20 cellular contexts compared by ENCODE assay signal in the genomic region with DNA sequence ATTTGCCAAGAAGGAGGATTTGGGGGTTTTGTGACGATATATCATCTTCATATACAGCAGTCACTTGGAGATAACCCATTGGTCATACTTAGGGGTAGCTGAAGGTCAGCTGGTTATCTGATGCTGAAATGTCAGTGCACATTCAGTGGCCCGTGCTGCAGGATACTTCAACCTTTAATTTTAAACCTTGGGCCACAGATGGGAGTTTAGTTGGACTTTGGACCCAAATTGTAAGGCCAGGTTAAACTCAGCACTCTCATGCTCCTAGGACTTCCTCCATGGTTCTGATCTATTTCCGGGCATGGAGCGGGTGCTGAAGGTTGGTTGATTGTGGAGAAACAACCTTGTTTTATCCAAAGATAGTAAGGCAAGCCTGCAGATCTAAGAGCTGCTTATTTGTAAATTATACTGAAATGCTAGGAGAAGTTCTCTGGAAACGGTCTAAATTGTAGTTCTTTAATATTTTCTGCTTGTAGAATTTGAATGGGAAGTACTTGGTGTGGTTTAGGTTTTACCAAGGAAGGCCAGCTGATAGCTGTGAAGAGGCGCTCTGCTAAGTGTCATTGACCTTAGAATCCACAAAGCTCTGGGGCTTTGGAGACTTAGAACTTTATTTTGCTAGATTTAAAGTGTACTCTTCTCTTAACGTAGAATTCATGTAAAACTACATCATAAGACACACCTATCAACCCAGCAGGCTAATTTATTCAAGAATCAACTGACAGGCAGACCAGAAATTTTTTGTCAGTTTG.
"Had no signal": no experiment of that assay in that cellular context is flagged by ENCODE, and none has a peak within 500 bp of the region (broad histone marks: within the 10 kb centered on the region; RNA-seq: fewer than 3 reads in every experiment).

No MANE protein-coding gene starts in this region.

- ATAC-seq: activated CD4-positive, alpha-beta T cell treated with anti-CD3 and anti-CD28 coated beads for 36 hours; heart right ventricle; naive thymus-derived CD8-positive, alpha-beta T cell; sciatic nerve had no signal

- H3K27ac ChIP-seq: breast epithelium, heart right ventricle, neural progenitor cell had no signal

- H3K27me3 ChIP-seq: breast epithelium, heart right ventricle, neural progenitor cell had no signal

- H3K4me1 ChIP-seq: breast epithelium, neural progenitor cell had no signal

- H3K4me2 ChIP-seq: neural progenitor cell, smooth muscle cell had no signal

- FAIRE-seq: colon had no signal

- H3K36me3 ChIP-seq: breast epithelium, neural progenitor cell had no signal

- DNase-seq: activated B cell treated with CpG ODN at 0.5 μM for 24 hours; activated CD4-positive, alpha-beta memory T cell treated with anti-CD3 and anti-CD28 coated beads for 36 hours; activated CD4-positive, alpha-beta T cell treated with anti-CD3 and anti-CD28 coated beads for 36 hours; activated naive CD4-positive, alpha-beta T cell treated with Interleukin-2 at 50 U/mL for 16 hours; activated naive CD8-positive, alpha-beta T cell treated with anti-CD3 and anti-CD28 coated beads for 36 hours; activated T-cell treated with anti-CD3 and anti-CD28 coated beads, Interleukin-2, amount 50 U/mL, for 48 hours; endodermal cell; heart right ventricle; islet precursor cell; naive thymus-derived CD8-positive, alpha-beta T cell; posterior cingulate gyrus; stimulated activated CD4-positive, alpha-beta T cell treated with anti-CD3 and anti-CD28 coated beads, Interleukin-15, amount 100 ng/mL, for 24 hours; stimulated activated naive B cell treated with anti-CD40 and anti-IgM and Interleukin-4, amounts not matched to agents 10 μg/mL and 1 μg/mL and 100 μg/mL, for 72 hours; T-helper 2 cell had no signal

- H3K4me3 ChIP-seq: breast epithelium, heart right ventricle, lung, neural progenitor cell, smooth muscle cell had no signal

- H3K9me3 ChIP-seq: breast epithelium, heart right ventricle had no signal
